ENCODE assay signal across 21 cellular contexts in the genomic region with DNA sequence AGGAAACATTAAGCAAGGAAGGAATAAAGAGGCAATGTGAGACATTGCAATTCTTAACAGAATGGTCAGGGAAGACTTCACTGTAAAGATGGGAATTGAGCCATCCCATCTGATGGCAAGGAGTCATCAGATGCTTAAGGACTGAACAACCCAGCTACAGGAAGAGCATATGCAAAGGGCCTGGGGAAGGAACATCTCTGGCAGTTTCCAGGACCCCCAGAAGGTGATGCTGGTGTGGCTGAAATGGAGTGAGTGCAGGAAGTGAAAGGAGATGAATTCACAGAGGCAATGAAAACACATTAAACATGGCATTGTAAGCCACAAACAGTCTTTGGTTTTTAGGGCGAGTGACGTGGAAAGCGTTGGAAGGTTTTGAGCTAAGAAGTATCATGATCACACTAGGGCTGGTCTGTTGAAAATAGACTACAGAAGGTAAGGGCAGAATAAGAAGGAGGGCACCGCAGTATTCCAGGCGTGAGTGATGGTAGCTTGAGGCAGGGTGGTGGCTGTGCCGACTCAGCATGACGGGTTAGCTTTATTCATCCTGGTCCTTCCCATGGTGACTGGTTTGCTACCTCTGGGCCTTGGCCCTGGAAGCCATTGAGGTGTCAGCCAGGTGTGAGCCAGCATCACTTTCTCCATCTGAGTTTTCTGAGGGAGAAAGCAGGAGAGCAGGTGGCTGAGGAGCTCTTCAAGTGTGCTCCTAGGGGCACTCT. TPM values are rescaled to one million over a fixed set of nuclear protein-coding genes. Genes with fewer than 3 reads are reported as not detected.
DNase-seq lines count a peak whose midpoint lies in the region; ATAC-seq and TF ChIP-seq lines count a peak whose summit lies in the region.
"Had no signal": no experiment of that assay in that cellular context is flagged by ENCODE, and none has a peak within 500 bp of the region (broad histone marks: within the 10 kb centered on the region; RNA-seq: fewer than 3 reads in every experiment).

No MANE protein-coding gene starts in this region.

- H3K9me3 Mint-ChIP-seq in activated naive CD4-positive, alpha-beta T cell treated with anti-CD3 and anti-CD28 coated beads, Interleukin-2, amount 50 U/mL, for 24 hours = no peaks in the 10 kb centered on the region
- no peaks in the 10 kb centered on the region for H3K9me3 Mint-ChIP-seq in activated naive CD8-positive, alpha-beta T cell treated with anti-CD3 and anti-CD28 coated beads, Interleukin-2, amount 50 U/mL, for 24 hours
- no peaks in the 10 kb centered on the region for H3K9me3 Mint-ChIP-seq in stimulated activated effector memory CD8-positive, alpha-beta T cell treated with anti-CD3 and anti-CD28 coated beads, Interleukin-12 subunit alpha, Interleukin-12 subunit beta, amount 100 ng/mL, for 72 hours
- H3K9me3 Mint-ChIP-seq: GM23338 had no signal

- H3K4me1 ChIP-seq in Loucy (ENCODE audit: insufficient read depth, low read length, poor library complexity, severe bottlenecking) (peaks cover 36% of the 10 kb centered on the region), BE2C (no peaks in the 10 kb centered on the region)

- no peaks in the 10 kb centered on the region for H3K9me2 ChIP-seq in Loucy (replicated peaks; ENCODE audit: low read depth, low read length)

- DNase-seq in activated naive CD4-positive, alpha-beta T cell treated with anti-CD3 and anti-CD28 coated beads, Interleukin-2, amount 50 U/mL, for 16 hours = no peak
- DNase-seq in activated naive CD8-positive, alpha-beta T cell treated with anti-CD3 and anti-CD28 coated beads, Interleukin-2, amount 50 U/mL, for 24 hours = no peak
- no peak for DNase-seq in stimulated activated effector memory CD8-positive, alpha-beta T cell treated with anti-CD3 and anti-CD28 coated beads, Interleukin-12 subunit alpha, Interleukin-12 subunit beta, amount 100 ng/mL, for 72 hours (ENCODE audit: low spot score in 2 of 2)
- DNase-seq in BE2C = no peak
- DNase-seq: EL; islet precursor cell; NCI-H1417; NCI-H526; OCI-M1; pancreas; Right ventricle myocardium superior; stimulated activated naive CD8-positive, alpha-beta T cell treated with anti-CD3 and anti-CD28 coated beads, Interleukin-15, Interleukin-2, amounts not matched to agents 100 U/mL and 50 U/mL, for 24 hours; transverse colon had no signal

- no peak overlapping the region for H2AFZ ChIP-seq in Loucy (ENCODE audit: low read length)
- H2AFZ ChIP-seq: GM23338, hepatocyte had no signal

- H3K27me3 Mint-ChIP-seq in activated naive CD4-positive, alpha-beta T cell treated with anti-CD3 and anti-CD28 coated beads, Interleukin-2, amount 50 U/mL, for 24 hours = no peaks in the 10 kb centered on the region
- H3K27me3 Mint-ChIP-seq in activated naive CD8-positive, alpha-beta T cell treated with anti-CD3 and anti-CD28 coated beads, Interleukin-2, amount 50 U/mL, for 24 hours = no peaks in the 10 kb centered on the region

- no peak overlapping the region for H3K4me3 Mint-ChIP-seq in activated naive CD4-positive, alpha-beta T cell treated with anti-CD3 and anti-CD28 coated beads, Interleukin-2, amount 50 U/mL, for 24 hours
- H3K4me3 Mint-ChIP-seq in activated naive CD8-positive, alpha-beta T cell treated with anti-CD3 and anti-CD28 coated beads, Interleukin-2, amount 50 U/mL, for 24 hours = no peak overlapping the region
- H3K4me3 Mint-ChIP-seq in stimulated activated effector memory CD8-positive, alpha-beta T cell treated with anti-CD3 and anti-CD28 coated beads, Interleukin-12 subunit alpha, Interleukin-12 subunit beta, amount 100 ng/mL, for 72 hours = no peak overlapping the region
- H3K4me3 Mint-ChIP-seq: GM23338 had no signal

- H3K79me2 ChIP-seq in Loucy (ENCODE audit: insufficient read depth, low read length) = peaks cover 47% of the 10 kb centered on the region

- H3K27ac Mint-ChIP-seq in activated naive CD4-positive, alpha-beta T cell treated with anti-CD3 and anti-CD28 coated beads, Interleukin-2, amount 50 U/mL, for 24 hours = peak overlapping the region; percentile 48
- peak overlapping the region; percentile 4 for H3K27ac Mint-ChIP-seq in activated naive CD8-positive, alpha-beta T cell treated with anti-CD3 and anti-CD28 coated beads, Interleukin-2, amount 50 U/mL, for 24 hours
- peak overlapping the region; percentile 92 for H3K27ac Mint-ChIP-seq in stimulated activated effector memory CD8-positive, alpha-beta T cell treated with anti-CD3 and anti-CD28 coated beads, Interleukin-12 subunit alpha, Interleukin-12 subunit beta, amount 100 ng/mL, for 72 hours
- H3K27ac Mint-ChIP-seq: GM23338 had no signal

- peaks cover 13% of the 10 kb centered on the region for H4K20me1 ChIP-seq in Loucy (ENCODE audit: insufficient read depth, low read length, poor library complexity, severe bottlenecking)

- H3K4me1 Mint-ChIP-seq in activated naive CD4-positive, alpha-beta T cell treated with anti-CD3 and anti-CD28 coated beads, Interleukin-2, amount 50 U/mL, for 24 hours = peaks cover 61% of the 10 kb centered on the region
- H3K4me1 Mint-ChIP-seq in activated naive CD8-positive, alpha-beta T cell treated with anti-CD3 and anti-CD28 coated beads, Interleukin-2, amount 50 U/mL, for 24 hours = peaks cover 49% of the 10 kb centered on the region
- peaks cover 52% of the 10 kb centered on the region for H3K4me1 Mint-ChIP-seq in stimulated activated effector memory CD8-positive, alpha-beta T cell treated with anti-CD3 and anti-CD28 coated beads, Interleukin-12 subunit alpha, Interleukin-12 subunit beta, amount 100 ng/mL, for 72 hours
- H3K4me1 Mint-ChIP-seq: GM23338 had no signal

- ATAC-seq in activated naive CD8-positive, alpha-beta T cell treated with anti-CD3 and anti-CD28 coated beads, Interleukin-2, amount 50 U/mL, for 24 hours = no peak
- ATAC-seq in stimulated activated effector memory CD8-positive, alpha-beta T cell treated with anti-CD3 and anti-CD28 coated beads, Interleukin-12 subunit alpha, Interleukin-12 subunit beta, amount 100 ng/mL, for 72 hours = no peak
- no peak for ATAC-seq in HG03139 (IDR thresholded peaks at IDR 0.05; ENCODE audit: unreplicated experiment)
- ATAC-seq in HG02885 (IDR thresholded peaks at IDR 0.05; ENCODE audit: poor library complexity, unreplicated experiment) = no peak
- ATAC-seq: GM23338; pancreas; sciatic nerve; stimulated activated naive CD8-positive, alpha-beta T cell treated with anti-CD3 and anti-CD28 coated beads, Interleukin-15, Interleukin-2, amounts not matched to agents 100 U/mL and 50 U/mL, for 24 hours had no signal

- H3K9me3 ChIP-seq in Loucy (ENCODE audit: insufficient read depth, low read depth, low read length) (no peaks in the 10 kb centered on the region), BE2C (no peaks in the 10 kb centered on the region)
- H3K9me3 ChIP-seq: pancreas, transverse colon had no signal

- peak overlapping the region; percentile 13 for H3K4me2 ChIP-seq in Loucy (ENCODE audit: low read depth, low read length, poor library complexity, severe bottlenecking)
- H3K4me2 ChIP-seq: GM23338, hepatocyte had no signal

- H3K27me3 ChIP-seq in Loucy (ENCODE audit: insufficient read depth, low read length, poor library complexity, severe bottlenecking) = no peaks in the 10 kb centered on the region
- H3K27me3 ChIP-seq in BE2C = no peaks in the 10 kb centered on the region
- H3K27me3 ChIP-seq: hepatocyte, pancreas, transverse colon had no signal

- H3F3A ChIP-seq in Loucy (ENCODE audit: low read depth) = no peaks in the 10 kb centered on the region

- peaks cover 36% of the 10 kb centered on the region for H3K36me3 Mint-ChIP-seq in activated naive CD4-positive, alpha-beta T cell treated with anti-CD3 and anti-CD28 coated beads, Interleukin-2, amount 50 U/mL, for 24 hours
- H3K36me3 Mint-ChIP-seq in activated naive CD8-positive, alpha-beta T cell treated with anti-CD3 and anti-CD28 coated beads, Interleukin-2, amount 50 U/mL, for 24 hours (ENCODE audit: low read depth) = peaks cover 80% of the 10 kb centered on the region
- peaks cover 98% of the 10 kb centered on the region for H3K36me3 Mint-ChIP-seq in stimulated activated effector memory CD8-positive, alpha-beta T cell treated with anti-CD3 and anti-CD28 coated beads, Interleukin-12 subunit alpha, Interleukin-12 subunit beta, amount 100 ng/mL, for 72 hours

- H3K4me3 ChIP-seq in Loucy (ENCODE audit: low read length, poor library complexity, severe bottlenecking) (no peak overlapping the region), BE2C (ENCODE audit: low read depth, low read length) (no peak overlapping the region)
- H3K4me3 ChIP-seq: GM23338, hepatocyte, lung, pancreas, transverse colon had no signal

- H3K36me3 ChIP-seq in Loucy (ENCODE audit: insufficient read depth, low read length) (peaks cover 60% of the 10 kb centered on the region; the same call in 1 of the 2 replicates), BE2C (peaks cover 83% of the 10 kb centered on the region)

- H3K9ac ChIP-seq in Loucy (ENCODE audit: low read depth, low read length, poor library complexity, severe bottlenecking) = no peak overlapping the region

- TF ChIP-seq CTCF in Loucy (conservative IDR thresholded peaks at IDR 0.05; ENCODE audit: low read length) = peak; percentile 31
- TF ChIP-seq CTCF in BE2C (IDR thresholded peaks at IDR 0.05; ENCODE audit: low read depth, low read length) = no peak

RNA-seq across cellular contexts. Expression of gene BTN2A1, which starts 6.8 kb away (rescaled TPM):
- polyA plus RNA-seq in BE2C (2012; ENCODE audit: insufficient read depth, insufficient read length, low read depth) = 31.1 TPM

RNA-seq across cellular contexts. Expression of gene BTN3A3, which starts 24.3 kb away (rescaled TPM):
- 2.4 TPM for polyA plus RNA-seq in BE2C (2012; ENCODE audit: insufficient read depth, insufficient read length, low read depth)

RNA-seq across cellular contexts. Expression of gene BTN1A1, which starts 35.5 kb away (rescaled TPM):
- not detected for polyA plus RNA-seq in BE2C (2012; ENCODE audit: insufficient read depth, insufficient read length, low read depth)
- polyA plus RNA-seq: pancreas had no signal

Comparison
In these comparisons a context has a peak if more than half of its experiments do, and no peak if none do; other contexts are left out.
1. H3K27ac Mint-ChIP-seq: peak in every context shown above with its lines; median percentile 92 in stimulated activated effector memory CD8-positive, alpha-beta T cell treated with anti-CD3 and anti-CD28 coated beads, Interleukin-12 subunit alpha, Interleukin-12 subunit beta, amount 100 ng/mL, for 72 hours; 48 in activated naive CD4-positive, alpha-beta T cell treated with anti-CD3 and anti-CD28 coated beads, Interleukin-2, amount 50 U/mL, for 24 hours; 4 in activated naive CD8-positive, alpha-beta T cell treated with anti-CD3 and anti-CD28 coated beads, Interleukin-2, amount 50 U/mL, for 24 hours.